In the genomic region with DNA sequence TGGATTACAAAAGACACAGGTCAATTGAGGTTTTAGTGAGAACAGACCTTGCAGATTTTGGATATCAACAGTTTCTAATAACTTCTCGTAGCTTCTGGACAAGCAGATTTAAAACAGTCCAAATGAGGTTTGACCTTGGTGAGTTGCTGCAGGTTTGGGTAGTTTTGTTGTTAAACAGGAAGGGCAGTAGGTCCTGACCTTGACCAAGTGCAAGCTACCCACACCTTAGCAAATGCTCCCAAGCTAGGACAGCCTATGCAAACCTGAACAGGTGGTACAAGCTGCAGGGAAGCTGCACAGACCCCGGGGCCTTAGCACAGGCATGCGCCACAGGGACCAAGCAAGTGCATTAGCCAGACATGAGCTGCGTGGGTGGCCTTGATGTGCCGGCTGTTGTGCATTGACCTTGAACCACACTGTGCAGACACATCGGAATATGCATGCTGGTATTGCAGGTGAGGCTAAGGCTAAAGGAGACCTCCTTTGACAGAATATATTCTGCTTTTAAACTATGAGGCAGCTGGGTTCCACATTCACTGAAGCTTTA, we compare ENCODE assay signal across 40 cellular contexts.
"Had no signal": no experiment of that assay in that cellular context is flagged by ENCODE, and none has a peak within 500 bp of the region (broad histone marks: within the 10 kb centered on the region; RNA-seq: fewer than 3 reads in every experiment).

No MANE protein-coding gene starts in this region.

- H3K36me3 Mint-ChIP-seq: activated naive CD4-positive, alpha-beta T cell treated with anti-CD3 and anti-CD28 coated beads, Interleukin-2, amount 10 ng/mL, durations not matched to agents 7 days and 5 days; activated naive CD4-positive, alpha-beta T cell treated with anti-CD3 and anti-CD28 coated beads, Interleukin-2, amount 50 U/mL, for 24 hours; activated naive CD4-positive, alpha-beta T cell treated with anti-CD3 and anti-CD28 coated beads, Interleukin-2, amount 50 U/mL, for 72 hours; activated naive CD8-positive, alpha-beta T cell; activated naive CD8-positive, alpha-beta T cell treated with anti-CD3 and anti-CD28 coated beads for 36 hours; activated naive CD8-positive, alpha-beta T cell treated with anti-CD3 and anti-CD28 coated beads, Interleukin-2, amount 10 ng/mL, durations not matched to agents 7 days and 5 days; brain had no signal

- H3K4me3 Mint-ChIP-seq: activated naive CD4-positive, alpha-beta T cell treated with anti-CD3 and anti-CD28 coated beads for 36 hours; activated naive CD4-positive, alpha-beta T cell treated with anti-CD3 and anti-CD28 coated beads, Interleukin-2, amount 10 ng/mL, durations not matched to agents 7 days and 5 days; activated naive CD4-positive, alpha-beta T cell treated with anti-CD3 and anti-CD28 coated beads, Interleukin-2, amount 50 U/mL, for 24 hours; activated naive CD8-positive, alpha-beta T cell; activated naive CD8-positive, alpha-beta T cell treated with anti-CD3 and anti-CD28 coated beads for 36 hours; activated naive CD8-positive, alpha-beta T cell treated with anti-CD3 and anti-CD28 coated beads, Interleukin-2, amount 10 ng/mL, durations not matched to agents 7 days and 5 days; activated naive CD8-positive, alpha-beta T cell treated with anti-CD3 and anti-CD28 coated beads, Interleukin-2, amount 50 U/mL, for 24 hours; activated T-cell treated with anti-CD3 and anti-CD28 coated beads, Interleukin-2, amount 50 U/mL, for 24 hours; activated T-cell treated with anti-CD3 and anti-CD28 coated beads, Interleukin-2, amount 50 U/mL, for 4 hours; activated T-cell treated with anti-CD3 and anti-CD28 coated beads, Interleukin-2, amount 50 U/mL, for 72 hours; activated T-helper 1 cell treated with anti-CD3 and anti-CD28 coated beads, Interleukin-12 subunit alpha, Interleukin-12 subunit beta, Interleukin-2, Interleukin-4 antibody, amounts not matched to agents 30 ng/mL and 10 ng/mL and 1 ng/mL, durations not matched to agents 14 hours and 24 hours and 36 hours; activated T-helper 17 cell treated with anti-CD3 and anti-CD28 coated beads, Interleukin-2, amount 50 U/mL, for 72 hours; brain; central memory CD8-positive, alpha-beta T cell had no signal

- FAIRE-seq: astrocyte, bronchial epithelial cell had no signal

- H3K27ac Mint-ChIP-seq: activated naive CD4-positive, alpha-beta T cell treated with anti-CD3 and anti-CD28 coated beads for 36 hours; activated naive CD4-positive, alpha-beta T cell treated with anti-CD3 and anti-CD28 coated beads, Interleukin-2, amount 10 ng/mL, durations not matched to agents 7 days and 5 days; activated naive CD4-positive, alpha-beta T cell treated with anti-CD3 and anti-CD28 coated beads, Interleukin-2, amount 50 U/mL, for 24 hours; activated naive CD4-positive, alpha-beta T cell treated with anti-CD3 and anti-CD28 coated beads, Interleukin-2, amount 50 U/mL, for 72 hours; activated naive CD8-positive, alpha-beta T cell; activated naive CD8-positive, alpha-beta T cell treated with anti-CD3 and anti-CD28 coated beads for 36 hours; activated naive CD8-positive, alpha-beta T cell treated with anti-CD3 and anti-CD28 coated beads, Interleukin-2, amount 10 ng/mL, durations not matched to agents 7 days and 5 days; activated naive CD8-positive, alpha-beta T cell treated with anti-CD3 and anti-CD28 coated beads, Interleukin-2, amount 50 U/mL, for 24 hours; activated T-cell treated with anti-CD3 and anti-CD28 coated beads, Interleukin-2, amount 50 U/mL, for 24 hours; activated T-cell treated with anti-CD3 and anti-CD28 coated beads, Interleukin-2, amount 50 U/mL, for 72 hours; activated T-helper 1 cell treated with anti-CD3 and anti-CD28 coated beads, Interleukin-12 subunit alpha, Interleukin-12 subunit beta, Interleukin-2, Interleukin-4 antibody, amounts not matched to agents 30 ng/mL and 10 ng/mL and 1 ng/mL, durations not matched to agents 14 hours and 24 hours and 36 hours; activated T-helper 17 cell treated with anti-CD3 and anti-CD28 coated beads, Interleukin-2, amount 50 U/mL, for 72 hours; activated T-helper 2 cell treated with anti-CD3 and anti-CD28 coated beads, Interferon-gamma antibody, Interleukin-2, Interleukin-4, amounts not matched to agents 10 μg/mL and 5 μg/mL and 100 μg/mL, durations not matched to agents 14 hours and 24 hours and 36 hours; brain had no signal

- H3K9me3 Mint-ChIP-seq: activated naive CD4-positive, alpha-beta T cell treated with anti-CD3 and anti-CD28 coated beads for 36 hours; activated naive CD4-positive, alpha-beta T cell treated with anti-CD3 and anti-CD28 coated beads, Interleukin-2, amount 10 ng/mL, durations not matched to agents 7 days and 5 days; activated naive CD4-positive, alpha-beta T cell treated with anti-CD3 and anti-CD28 coated beads, Interleukin-2, amount 50 U/mL, for 24 hours; activated naive CD4-positive, alpha-beta T cell treated with anti-CD3 and anti-CD28 coated beads, Interleukin-2, amount 50 U/mL, for 72 hours; activated naive CD8-positive, alpha-beta T cell treated with anti-CD3 and anti-CD28 coated beads for 36 hours; activated naive CD8-positive, alpha-beta T cell treated with anti-CD3 and anti-CD28 coated beads, Interleukin-2, amount 10 ng/mL, durations not matched to agents 7 days and 5 days; activated naive CD8-positive, alpha-beta T cell treated with anti-CD3 and anti-CD28 coated beads, Interleukin-2, amount 50 U/mL, for 24 hours; activated T-cell treated with anti-CD3 and anti-CD28 coated beads, Interleukin-2, amount 50 U/mL, for 24 hours; activated T-cell treated with anti-CD3 and anti-CD28 coated beads, Interleukin-2, amount 50 U/mL, for 4 hours; activated T-cell treated with anti-CD3 and anti-CD28 coated beads, Interleukin-2, amount 50 U/mL, for 72 hours; activated T-helper 1 cell treated with anti-CD3 and anti-CD28 coated beads, Interleukin-12 subunit alpha, Interleukin-12 subunit beta, Interleukin-2, Interleukin-4 antibody, amounts not matched to agents 30 ng/mL and 10 ng/mL and 1 ng/mL, durations not matched to agents 14 hours and 24 hours and 36 hours; activated T-helper 2 cell treated with anti-CD3 and anti-CD28 coated beads, Interferon-gamma antibody, Interleukin-2, Interleukin-4, amounts not matched to agents 10 μg/mL and 5 μg/mL and 100 μg/mL, durations not matched to agents 14 hours and 24 hours and 36 hours; central memory CD8-positive, alpha-beta T cell had no signal

- H3K4me1 Mint-ChIP-seq: activated naive CD4-positive, alpha-beta T cell treated with anti-CD3 and anti-CD28 coated beads, Interleukin-2, amount 10 ng/mL, durations not matched to agents 7 days and 5 days; activated naive CD4-positive, alpha-beta T cell treated with anti-CD3 and anti-CD28 coated beads, Interleukin-2, amount 50 U/mL, for 24 hours; activated naive CD8-positive, alpha-beta T cell treated with anti-CD3 and anti-CD28 coated beads for 36 hours; activated naive CD8-positive, alpha-beta T cell treated with anti-CD3 and anti-CD28 coated beads, Interleukin-2, amount 10 ng/mL, durations not matched to agents 7 days and 5 days; activated naive CD8-positive, alpha-beta T cell treated with anti-CD3 and anti-CD28 coated beads, Interleukin-2, amount 50 U/mL, for 24 hours; activated T-helper 17 cell treated with anti-CD3 and anti-CD28 coated beads, Interleukin-2, amount 50 U/mL, for 72 hours; central memory CD8-positive, alpha-beta T cell had no signal

- H3K27ac ChIP-seq: adrenal gland, ascending aorta, body of pancreas, brain microvascular endothelial cell, breast epithelium, cardiac muscle cell had no signal

- ATAC-seq: activated naive CD4-positive, alpha-beta T cell treated with anti-CD3 and anti-CD28 coated beads, Interleukin-2, amount 50 U/mL, for 72 hours; activated naive CD8-positive, alpha-beta T cell treated with anti-CD3 and anti-CD28 coated beads, Interleukin-2, amount 50 U/mL, for 24 hours; activated T-cell treated with anti-CD3 and anti-CD28 coated beads, Interleukin-2, amount 50 U/mL, for 4 hours; activated T-cell treated with anti-CD3 and anti-CD28 coated beads, Interleukin-2, amount 50 U/mL, for 72 hours; activated T-helper 17 cell treated with anti-CD3 and anti-CD28 coated beads, Interleukin-2, amount 50 U/mL, for 72 hours; body of pancreas had no signal

- H3K27me3 Mint-ChIP-seq: activated naive CD4-positive, alpha-beta T cell treated with anti-CD3 and anti-CD28 coated beads, Interleukin-2, amount 10 ng/mL, durations not matched to agents 7 days and 5 days; activated naive CD8-positive, alpha-beta T cell treated with anti-CD3 and anti-CD28 coated beads, Interleukin-2, amount 10 ng/mL, durations not matched to agents 7 days and 5 days; brain had no signal

- H3K9me3 ChIP-seq: adrenal gland, ascending aorta, body of pancreas, breast epithelium had no signal

- H3K36me3 ChIP-seq: adrenal gland, ascending aorta, brain microvascular endothelial cell, breast epithelium, cardiac muscle cell had no signal

- H3K4me1 ChIP-seq: ascending aorta, breast epithelium had no signal

- H3K27me3 ChIP-seq: adrenal gland, ascending aorta, body of pancreas, brain microvascular endothelial cell, breast epithelium, cardiac muscle cell had no signal

- H3K4me3 ChIP-seq: adrenal gland, ascending aorta, body of pancreas, breast epithelium, cardiac muscle cell had no signal

- DNase-seq: activated effector memory CD4-positive, alpha-beta T cell treated with anti-CD3 and anti-CD28 coated beads, Interleukin-2, amount 50 U/mL, for 16 hours; activated effector memory CD4-positive, alpha-beta T cell treated with Interleukin-2 at 50 U/mL for 16 hours; activated gamma-delta T cell; activated gamma-delta T cell treated with Interleukin-2 at 50 U/mL for 16 hours; activated naive CD4-positive, alpha-beta T cell; activated naive CD4-positive, alpha-beta T cell treated with anti-CD3 and anti-CD28 coated beads for 36 hours; activated naive CD4-positive, alpha-beta T cell treated with anti-CD3 and anti-CD28 coated beads, Interleukin-2, amount 10 ng/mL, durations not matched to agents 7 days and 5 days; activated naive CD4-positive, alpha-beta T cell treated with anti-CD3 and anti-CD28 coated beads, Interleukin-2, amount 50 U/mL, for 16 hours; activated naive CD4-positive, alpha-beta T cell treated with Interleukin-2 at 50 U/mL for 16 hours; activated naive CD8-positive, alpha-beta T cell treated with anti-CD3 and anti-CD28 coated beads for 36 hours; activated naive CD8-positive, alpha-beta T cell treated with anti-CD3 and anti-CD28 coated beads, Interleukin-2, amount 10 ng/mL, durations not matched to agents 7 days and 5 days; activated naive CD8-positive, alpha-beta T cell treated with anti-CD3 and anti-CD28 coated beads, Interleukin-2, amount 50 U/mL, for 24 hours; activated T-cell treated with anti-CD3 and anti-CD28 coated beads for 4 hours; activated T-cell treated with anti-CD3 and anti-CD28 coated beads, Interleukin-2, amount 50 U/mL, for 1 hour; activated T-cell treated with anti-CD3 and anti-CD28 coated beads, Interleukin-2, amount 50 U/mL, for 24 hours; activated T-cell treated with anti-CD3 and anti-CD28 coated beads, Interleukin-2, amount 50 U/mL, for 4 hours; activated T-cell treated with anti-CD3 and anti-CD28 coated beads, Interleukin-2, amount 50 U/mL, for 48 hours; activated T-cell treated with anti-CD3 and anti-CD28 coated beads, Interleukin-2, amount 50 U/mL, for 72 hours; amniotic stem cell; amygdala; anterior cingulate cortex; aorta; body of pancreas; brain microvascular endothelial cell; caudate nucleus; central memory CD4-positive, alpha-beta T cell had no signal
